27 cellular contexts compared by ENCODE assay signal in the genomic region with DNA sequence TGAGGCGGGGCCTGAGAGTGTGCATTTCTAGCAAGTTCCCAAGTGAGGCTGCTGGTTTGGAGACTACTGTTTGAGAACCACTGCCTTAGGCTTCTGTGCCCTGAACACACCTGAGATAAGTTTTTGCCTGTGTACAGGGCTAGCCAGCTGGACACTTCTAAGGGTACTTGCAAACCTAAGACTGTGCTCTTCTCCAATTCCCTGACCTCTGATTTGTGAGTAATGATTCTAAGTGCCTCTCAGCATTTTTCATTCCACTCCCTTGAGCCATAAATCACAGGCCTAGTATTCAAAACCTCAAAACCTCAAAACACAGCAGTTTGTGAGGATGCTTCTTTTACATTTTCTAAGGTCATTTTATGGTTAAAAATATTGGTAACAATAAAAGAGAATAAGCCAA.
DNase-seq lines count a peak whose midpoint lies in the region; ATAC-seq and TF ChIP-seq lines count a peak whose summit lies in the region.
"Had no signal": no experiment of that assay in that cellular context is flagged by ENCODE, and none has a peak within 500 bp of the region (broad histone marks: within the 10 kb centered on the region; RNA-seq: fewer than 3 reads in every experiment).

No MANE protein-coding gene starts in this region.

- WGBS in aorta, 2 donors = 96% methylated on average over 1 of the region's 1 CpG

- in situ Hi-C loops in brain microvascular endothelial cell (cut with HindIII; ENCODE audit: low pct_ligation_motif_present, low sequenced_read_pairs) = no loop called here

- intact Hi-C loops in left lung (cut with DNase I) = no loop called here
- intact Hi-C loops in aorta (cut with DNase I) = no loop called here

- H3K4me3 ChIP-seq in brain microvascular endothelial cell (ENCODE audit: low read depth, low read length) (no peak overlapping the region), left lung (no peak overlapping the region), aorta (ENCODE audit: low read length in 2 of 2) (no peak overlapping the region)
- H3K4me3 ChIP-seq: heart right ventricle, SK-N-MC, tibial nerve had no signal

- DNase-seq in A172 (ENCODE audit: low spot score) (peak; percentile 43), HT1080 (ENCODE audit: low read depth) (peak; percentile 31), brain microvascular endothelial cell (peak; percentile 25), left lung (no peak), aorta (no peak), OCI-M2 (lab: John Stamatoyannopoulos, UW; ENCODE audit: unreplicated experiment) (no peak), RPMI8226 (no peak), NOMO-1 treated with DMSO at 0.1 percent for 48 hours (lab: John Stamatoyannopoulos, UW; ENCODE audit: unreplicated experiment) (no peak)
- DNase-seq: 8988T; activated CD4-positive, alpha-beta T cell treated with anti-CD3 and anti-CD28 coated beads for 4 hours; activated naive CD4-positive, alpha-beta T cell treated with Interleukin-2 at 50 U/mL for 16 hours; activated T-cell treated with anti-CD3 and anti-CD28 coated beads, Interleukin-2, amount 50 U/mL, for 48 hours; AML-193; amniotic stem cell; caudate nucleus; CD4-positive, alpha-beta memory T cell; DMS153; GF-D8; heart right ventricle; natural killer cell; NCI-H1092 treated with DMSO at 0.1 percent for 48 hours; NCI-H2029; NCI-H526 treated with DMSO at 0.1 percent for 48 hours; stimulated activated naive CD8-positive, alpha-beta T cell treated with anti-CD3 and anti-CD28 coated beads, Interleukin-15, amount 100 ng/mL, for 72 hours had no signal

- ATAC-seq in left lung = peak; percentile 89
- ATAC-seq in aorta (ENCODE audit: low FRiP score) = no peak
- ATAC-seq: heart right ventricle; left lobe of liver; natural killer cell; stimulated activated naive CD8-positive, alpha-beta T cell treated with anti-CD3 and anti-CD28 coated beads, Interleukin-15, amount 100 ng/mL, for 72 hours had no signal

- H3K27ac ChIP-seq in brain microvascular endothelial cell = no peak overlapping the region
- no peak overlapping the region for H3K27ac ChIP-seq in left lung
- no peak overlapping the region for H3K27ac ChIP-seq in aorta (ENCODE audit: low read depth in 1 of 2, low read length in 2 of 2)
- H3K27ac ChIP-seq: heart right ventricle, SK-N-MC, tibial nerve had no signal

- no peaks in the 10 kb centered on the region for H3K27me3 ChIP-seq in brain microvascular endothelial cell (replicated peaks)
- no peaks in the 10 kb centered on the region for H3K27me3 ChIP-seq in left lung
- peaks cover 0 to 1% of the 10 kb centered on the region in 2 donors for H3K27me3 ChIP-seq in aorta (ENCODE audit: control insufficient read depth in 1 of 2, insufficient read depth in 2 of 2, low read length in 1 of 2)
- H3K27me3 ChIP-seq: heart right ventricle, tibial nerve had no signal

- H3K36me3 ChIP-seq in brain microvascular endothelial cell (replicated peaks) = no peaks in the 10 kb centered on the region
- no peaks in the 10 kb centered on the region for H3K36me3 ChIP-seq in left lung
- no peaks in the 10 kb centered on the region for H3K36me3 ChIP-seq in aorta (ENCODE audit: control insufficient read depth in 1 of 2, insufficient read depth in 2 of 2, low read length in 1 of 2)
- H3K36me3 ChIP-seq: tibial nerve had no signal

- H3K4me1 ChIP-seq in left lung (no peaks in the 10 kb centered on the region), aorta (ENCODE audit: control insufficient read depth in 1 of 2, insufficient read depth in 2 of 2, low read length in 2 of 2) (no peaks in the 10 kb centered on the region)
- H3K4me1 ChIP-seq: heart right ventricle had no signal

- TF ChIP-seq CTCF in brain microvascular endothelial cell (IDR thresholded peaks at IDR 0.05; ENCODE audit: low read depth, low read length, missing control alignments) (no peak), left lung (IDR thresholded peaks at IDR 0.05) (no peak)

- no peaks in the 10 kb centered on the region for H3K9me3 ChIP-seq in left lung
- H3K9me3 ChIP-seq in aorta (ENCODE audit: control insufficient read depth, low read length) = no peaks in the 10 kb centered on the region
- H3K9me3 ChIP-seq: heart right ventricle, tibial nerve had no signal

Comparison
In these comparisons a context has a peak if more than half of its experiments do, and no peak if none do; other contexts are left out.
1. DNase-seq: peak in A172 (single experiment), HT1080 (single experiment) and brain microvascular endothelial cell (single experiment); none in left lung (0 of 2), aorta (0 of 2), OCI-M2 (single experiment), RPMI8226 (single experiment) and NOMO-1 treated with DMSO at 0.1 percent for 48 hours (single experiment).